ENCODE assay signal across 14 cellular contexts in the genomic region with DNA sequence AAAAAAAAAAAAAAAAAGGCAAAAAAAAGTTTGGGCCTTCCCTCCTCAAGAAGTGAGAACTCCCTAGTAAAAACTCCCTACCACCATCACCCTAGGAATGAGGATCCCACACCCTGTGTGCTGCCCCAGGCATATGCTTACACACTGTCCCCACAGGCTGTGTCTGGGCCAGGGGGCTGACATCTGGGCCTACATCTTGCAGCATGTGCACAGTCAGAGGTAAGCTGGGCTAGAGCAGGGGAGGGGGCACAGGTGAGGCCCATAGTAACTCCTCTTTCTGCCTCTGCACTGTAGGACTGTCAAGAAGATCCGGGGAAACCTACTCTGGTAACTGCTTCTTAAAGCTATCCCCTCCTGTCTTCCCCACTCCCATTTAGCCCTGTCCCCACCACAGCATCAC. TPM values are rescaled to one million over a fixed set of nuclear protein-coding genes. Genes with fewer than 3 reads are reported as not detected.
DNase-seq lines count a peak whose midpoint lies in the region; ATAC-seq, FAIRE-seq and TF ChIP-seq lines count a peak whose summit lies in the region.
"Had no signal": no experiment of that assay in that cellular context is flagged by ENCODE, and none has a peak within 500 bp of the region (broad histone marks: within the 10 kb centered on the region; RNA-seq: fewer than 3 reads in every experiment).

No MANE protein-coding gene starts in this region.

- POLR2A ChIA-PET in HepG2 (lab: Yijun Ruan, JAX) = interaction anchor here (1.4 kb wide), 1 partner anchor 15 kb away, joined by 4 read pairs; a partner anchor contains a TSS

- H3K9me3 ChIP-seq in HepG2 (ENCODE audit: low read length) = no peaks in the 10 kb centered on the region
- no peaks in the 10 kb centered on the region for H3K9me3 ChIP-seq in right lobe of liver
- H3K9me3 ChIP-seq in T-helper 17 cell (ENCODE audit: control insufficient read depth, low read length, poor library complexity, severe bottlenecking) = no peaks in the 10 kb centered on the region
- no peaks in the 10 kb centered on the region for H3K9me3 ChIP-seq in iPS-15b (ENCODE audit: control insufficient read depth, insufficient read depth, low read length)
- no peaks in the 10 kb centered on the region for H3K9me3 ChIP-seq in prostate gland
- H3K9me3 ChIP-seq: pancreas had no signal

- H3K79me2 ChIP-seq in HepG2 (ENCODE audit: insufficient read depth, low read length) = no peaks in the 10 kb centered on the region

- BruUV-seq in HepG2 (replicated peaks; lab: Mats Ljungman, UMichigan) = TSS peak; percentile 59

- H3K4me1 Mint-ChIP-seq in T-helper 17 cell = peaks cover 17% of the 10 kb centered on the region

- H3K4me2 ChIP-seq in HepG2 (ENCODE audit: low read depth, low read length) = peak overlapping the region; percentile 100

- no peaks in the 10 kb centered on the region; a peak in 1 of 5 replicates for H3K27me3 ChIP-seq in HepG2 (ENCODE audit: control insufficient read depth in 1 of 2, insufficient read depth in 2 of 2, low read length in 2 of 2)
- no peaks in the 10 kb centered on the region for H3K27me3 ChIP-seq in right lobe of liver
- peaks cover 5% of the 10 kb centered on the region for H3K27me3 ChIP-seq in iPS-15b (ENCODE audit: control insufficient read depth, insufficient read depth, low read length)
- no peaks in the 10 kb centered on the region for H3K27me3 ChIP-seq in prostate gland (replicated peaks; ENCODE audit: insufficient read depth)
- H3K27me3 ChIP-seq: pancreas had no signal

- H3K9ac ChIP-seq in HepG2 (ENCODE audit: insufficient read depth, low read depth, low read length) = no peak overlapping the region
- H3K9ac ChIP-seq in iPS-15b (ENCODE audit: low read depth, low read length) = no peak overlapping the region

- no peak for ATAC-seq in HepG2
- no peak for ATAC-seq in right lobe of liver
- ATAC-seq in T-helper 17 cell = no peak
- no peak for ATAC-seq in HG03571 (IDR thresholded peaks at IDR 0.05; ENCODE audit: unreplicated experiment)

- peaks cover 2% of the 10 kb centered on the region for H3K36me3 Mint-ChIP-seq in T-helper 17 cell (ENCODE audit: low read depth)

- H3K27me3 Mint-ChIP-seq in T-helper 17 cell = no peaks in the 10 kb centered on the region

- H3K27ac ChIP-seq in HepG2 (ENCODE audit: extremely low read length, insufficient read depth, low read length) = no peak overlapping the region
- no peak overlapping the region for H3K27ac ChIP-seq in right lobe of liver
- H3K27ac ChIP-seq in prostate gland = no peak overlapping the region

- no peak for TF ChIP-seq CTCF in HepG2 (CRISPR knock-in tag; IDR thresholded peaks at IDR 0.05)
- TF ChIP-seq CTCF in right lobe of liver (IDR thresholded peaks at IDR 0.05) = no peak
- TF ChIP-seq CTCF in prostate gland (IDR thresholded peaks at IDR 0.05) = no peak

- 100% methylated on average over 1 of the region's 1 CpG for WGBS in HepG2 (ENCODE audit: low lambda C conversion rate)
- 100% methylated on average over 1 of the region's 1 CpG for WGBS in right lobe of liver (ENCODE audit: insufficient coverage, low coverage, low lambda C conversion rate, missing lambda C conversion rate)
- WGBS in prostate gland = 87% methylated on average over 1 of the region's 1 CpG

- TF ChIP-seq RAD21 in HepG2 (CRISPR knock-in tag; IDR thresholded peaks at IDR 0.05) = no peak

- no peak for TF ChIP-seq EP300 in HepG2 (IDR thresholded peaks at IDR 0.05; ENCODE audit: low read depth in 2 of 2, low read length in 2 of 2)
- TF ChIP-seq EP300 in HepG2 (CRISPR knock-in tag; IDR thresholded peaks at IDR 0.05; ENCODE audit: borderline replicate concordance) = no peak

- no peak overlapping the region for H3K4me3 ChIP-seq in HepG2 (replicated peaks in 1 of 3; ENCODE audit: insufficient read depth in 1 of 3, low read depth in 2 of 3, low read length in 3 of 3)
- H3K4me3 ChIP-seq in right lobe of liver = no peak overlapping the region
- H3K4me3 ChIP-seq in iPS-15b (ENCODE audit: low read depth, low read length) = peak overlapping the region; percentile 92
- no peak overlapping the region for H3K4me3 ChIP-seq in prostate gland

- in situ Hi-C loops in HepG2 (cut with HindIII; ENCODE audit: extremely low pct_ligation_motif_present, low pct_unique_long_range_greater_than_20kb) = no loop called here

- H3K4me3 Mint-ChIP-seq in T-helper 17 cell = peak overlapping the region; percentile 85

- FAIRE-seq in HepG2 (lab: Jason Lieb, UNC) = no peak
- FAIRE-seq: pancreas had no signal

- H3K4me1 ChIP-seq in HepG2 (ENCODE audit: insufficient read depth, low read length) = peaks cover 24% of the 10 kb centered on the region
- H3K4me1 ChIP-seq in right lobe of liver = peaks cover 0 to 5% (median 2%) of the 10 kb centered on the region in 4 donors
- no peaks in the 10 kb centered on the region for H3K4me1 ChIP-seq in iPS-15b (ENCODE audit: control insufficient read depth, insufficient read depth, low read length)
- no peaks in the 10 kb centered on the region for H3K4me1 ChIP-seq in prostate gland (replicated peaks)

- CTCF ChIA-PET in HepG2 (lab: Yijun Ruan, JAX; ENCODE audit: low intra/inter-chr PET ratio, low total read pairs) = no interaction called here

- peak overlapping the region; percentile 85 for H3K27ac Mint-ChIP-seq in T-helper 17 cell

- intact Hi-C loops in HepG2 (cut with micrococcal nuclease; ENCODE audit: unreplicated experiment) = loop anchor here (10.0 kb wide), 1 partner anchor 59 kb away; no protein-coding TSS in a partner anchor
- intact Hi-C loops in right lobe of liver (cut with DNase I) = no loop called here
- intact Hi-C loops in prostate gland (cut with DNase I) = no loop called here

- no peak for DNase-seq in HepG2 (ENCODE audit: low spot score)
- DNase-seq in right lobe of liver = no peak
- DNase-seq in T-helper 17 cell = no peak
- no peak for DNase-seq in EL
- no peak for DNase-seq in prostate gland (ENCODE audit: low spot score)
- no peak for DNase-seq in stimulated activated CD4-positive, alpha-beta T cell treated with anti-CD3 and anti-CD28 coated beads, Interleukin-4, amount 100 ng/mL, for 4 hours
- DNase-seq: COR-L47, NCI-H1105 treated with DMSO at 0.1 percent for 48 hours, pancreas had no signal

- no peak overlapping the region for H2AFZ ChIP-seq in HepG2 (ENCODE audit: low read length)

- peaks cover 3 to 17% of the 10 kb centered on the region in 2 experiments; a peak in 3 of 5 replicates for H3K36me3 ChIP-seq in HepG2 (replicated peaks in 1 of 2; ENCODE audit: control insufficient read depth in 1 of 2, insufficient read depth in 2 of 2, low read length in 2 of 2)
- H3K36me3 ChIP-seq in right lobe of liver = no peaks in the 10 kb centered on the region
- H3K36me3 ChIP-seq in iPS-15b (ENCODE audit: control insufficient read depth, insufficient read depth, low read length) = peaks cover 15% of the 10 kb centered on the region
- H3K36me3 ChIP-seq in prostate gland = no peaks in the 10 kb centered on the region
- H3K36me3 ChIP-seq: pancreas had no signal

- H4K20me1 ChIP-seq in HepG2 (ENCODE audit: insufficient read depth, low read length) = no peaks in the 10 kb centered on the region

- TF ChIP-seq POLR2A in HepG2 (IDR thresholded peaks at IDR 0.05; ENCODE audit: insufficient read depth in 1 of 2, low read depth in 2 of 2, low read length in 2 of 2) = no peak
- TF ChIP-seq POLR2A in right lobe of liver (IDR thresholded peaks at IDR 0.05) = no peak
- TF ChIP-seq POLR2A in prostate gland (IDR thresholded peaks at IDR 0.05) = no peak

RNA-seq across cellular contexts. Expression of a gene that starts 1.0 kb away (rescaled TPM):
- 9.2 and 17.7 TPM in 2 replicates for total RNA-seq in HepG2 (2016; rRNA removed; fragmentation: Illumina TruSeq; extraction: Trizol)
- 1.0 and 1.2 TPM in 2 replicates for total RNA-seq in HepG2 (2016; cell fraction: cytosol; rRNA removed; fragmentation: Illumina TruSeq; extraction: Trizol; ENCODE audit: low read depth)
- total RNA-seq in HepG2 (2016; cell fraction: insoluble cytoplasmic fraction; rRNA removed; fragmentation: Illumina TruSeq; extraction: Trizol) = 8.0 and 19.2 TPM in 2 replicates
- 2.8 and 3.4 TPM in 2 replicates for total RNA-seq in HepG2 (2016; cell fraction: membrane; rRNA removed; fragmentation: Illumina TruSeq; extraction: Trizol)
- 21.5 and 24.6 TPM in 2 replicates for total RNA-seq in HepG2 (2016; cell fraction: nucleus; rRNA removed; fragmentation: Illumina TruSeq; extraction: Trizol)
- 10.3 and 11.1 TPM in 2 replicates for polyA plus RNA-seq in HepG2 (2011; rRNA removed)
- polyA plus RNA-seq in HepG2 (2011; cell fraction: cytosol; rRNA removed) = 2.0 and 4.0 TPM in 2 replicates
- polyA plus RNA-seq in HepG2 (2011; cell fraction: nucleus; rRNA removed) = 106 and 171 TPM in 2 replicates
- 8.5 and 13.3 TPM in 2 replicates for polyA plus RNA-seq in HepG2 (2012)
- 1.4 and 1.5 TPM in 2 replicates for polyA plus RNA-seq in HepG2 (2016; cell fraction: cytosol; fragmentation: Illumina TruSeq; extraction: Trizol; ENCODE audit: low read depth)
- polyA plus RNA-seq in HepG2 (2016; cell fraction: insoluble cytoplasmic fraction; fragmentation: Illumina TruSeq; extraction: Trizol; ENCODE audit: low read depth) = 10.5 and 11.3 TPM in 2 replicates
- polyA plus RNA-seq in HepG2 (2016; cell fraction: membrane; fragmentation: Illumina TruSeq; extraction: Trizol; ENCODE audit: low read depth) = 3.2 and 3.7 TPM in 2 replicates
- 82.3 and 83.1 TPM in 2 replicates for polyA plus RNA-seq in HepG2 (2016; cell fraction: nucleus; fragmentation: Illumina TruSeq; extraction: Trizol; ENCODE audit: insufficient read depth, low read depth)
- 4.9 and 17.6 TPM in 2 replicates for polyA minus RNA-seq in HepG2 (2011; rRNA and poly(A)+ RNA removed; ENCODE audit: low replicate concordance)
- 2.4 and 3.0 TPM in 2 replicates for polyA minus RNA-seq in HepG2 (2011; cell fraction: cytosol; rRNA and poly(A)+ RNA removed)
- polyA minus RNA-seq in HepG2 (2011; cell fraction: nucleus; rRNA and poly(A)+ RNA removed) = 11.8 and 13.6 TPM in 2 replicates
- total RNA-seq in right lobe of liver = 1 to 10 TPM; 3.7 to 6.1 (median 4.4) TPM
- 10 to 100 TPM; 24.0 to 27.0 TPM for total RNA-seq in T-helper 17 cell
- 10 to 100 TPM; 10.0 to 17.5 TPM for total RNA-seq in prostate gland

RNA-seq across cellular contexts. Expression of a gene that starts 15.3 kb away (rescaled TPM):
- total RNA-seq in HepG2 (2016; rRNA removed; fragmentation: Illumina TruSeq; extraction: Trizol) (49.7 and 55.3 TPM in 2 replicates), right lobe of liver (10 to 100 TPM; 27.8 to 46.5 (median 31.0) TPM), T-helper 17 cell (10 to 100 TPM; 39.6 to 40.8 TPM), prostate gland (100 to 1,000 TPM in 1 of 2 donors, 10 to 100 TPM in 1; 81.4 to 114 TPM)
- total RNA-seq in HepG2 (2016; cell fraction: cytosol; rRNA removed; fragmentation: Illumina TruSeq; extraction: Trizol; ENCODE audit: low read depth) = 6.0 and 6.9 TPM in 2 replicates
- total RNA-seq in HepG2 (2016; cell fraction: insoluble cytoplasmic fraction; rRNA removed; fragmentation: Illumina TruSeq; extraction: Trizol) = 47.3 and 54.7 TPM in 2 replicates
- total RNA-seq in HepG2 (2016; cell fraction: membrane; rRNA removed; fragmentation: Illumina TruSeq; extraction: Trizol) = 14.0 and 14.6 TPM in 2 replicates
- 19.2 and 23.6 TPM in 2 replicates for total RNA-seq in HepG2 (2016; cell fraction: nucleus; rRNA removed; fragmentation: Illumina TruSeq; extraction: Trizol)
- 27.2 and 30.6 TPM in 2 replicates for polyA plus RNA-seq in HepG2 (2011; rRNA removed)
- polyA plus RNA-seq in HepG2 (2011; cell fraction: cytosol; rRNA removed) = 31.2 and 46.3 TPM in 2 replicates
- polyA plus RNA-seq in HepG2 (2011; cell fraction: nucleus; rRNA removed) = 22.3 and 22.9 TPM in 2 replicates
- polyA plus RNA-seq in HepG2 (2012) = 29.6 and 31.8 TPM in 2 replicates
- 8.2 TPM in 2 replicates for polyA plus RNA-seq in HepG2 (2016; cell fraction: cytosol; fragmentation: Illumina TruSeq; extraction: Trizol; ENCODE audit: low read depth)
- 57.8 and 72.2 TPM in 2 replicates for polyA plus RNA-seq in HepG2 (2016; cell fraction: insoluble cytoplasmic fraction; fragmentation: Illumina TruSeq; extraction: Trizol; ENCODE audit: low read depth)
- 10.1 and 13.3 TPM in 2 replicates for polyA plus RNA-seq in HepG2 (2016; cell fraction: membrane; fragmentation: Illumina TruSeq; extraction: Trizol; ENCODE audit: low read depth)
- polyA plus RNA-seq in HepG2 (2016; cell fraction: nucleus; fragmentation: Illumina TruSeq; extraction: Trizol; ENCODE audit: insufficient read depth, low read depth) = 40.6 and 42.2 TPM in 2 replicates
- polyA minus RNA-seq in HepG2 (2011; rRNA and poly(A)+ RNA removed; ENCODE audit: low replicate concordance) = 29.9 and 44.8 TPM in 2 replicates
- 18.9 and 20.0 TPM in 2 replicates for polyA minus RNA-seq in HepG2 (2011; cell fraction: cytosol; rRNA and poly(A)+ RNA removed)
- 4.8 and 6.1 TPM in 2 replicates for polyA minus RNA-seq in HepG2 (2011; cell fraction: nucleus; rRNA and poly(A)+ RNA removed)

RNA-seq across cellular contexts. Expression of a gene that starts 27.6 kb away (rescaled TPM):
- total RNA-seq in HepG2 (2016; rRNA removed; fragmentation: Illumina TruSeq; extraction: Trizol) (not detected in 2 replicates), right lobe of liver (not detected), T-helper 17 cell (not detected), prostate gland (not detected)
- not detected in 2 replicates for total RNA-seq in HepG2 (2016; cell fraction: cytosol; rRNA removed; fragmentation: Illumina TruSeq; extraction: Trizol; ENCODE audit: low read depth)
- not detected in 2 replicates for total RNA-seq in HepG2 (2016; cell fraction: insoluble cytoplasmic fraction; rRNA removed; fragmentation: Illumina TruSeq; extraction: Trizol)
- total RNA-seq in HepG2 (2016; cell fraction: membrane; rRNA removed; fragmentation: Illumina TruSeq; extraction: Trizol) = not detected in 2 replicates
- not detected in 2 replicates for total RNA-seq in HepG2 (2016; cell fraction: nucleus; rRNA removed; fragmentation: Illumina TruSeq; extraction: Trizol)
- polyA plus RNA-seq in HepG2 (2011; rRNA removed) = not detected in 2 replicates
- polyA plus RNA-seq in HepG2 (2011; cell fraction: cytosol; rRNA removed) = not detected in 2 replicates
- polyA plus RNA-seq in HepG2 (2011; cell fraction: nucleus; rRNA removed) = not detected in 2 replicates
- not detected in 2 replicates for polyA plus RNA-seq in HepG2 (2012)
- polyA plus RNA-seq in HepG2 (2016; cell fraction: cytosol; fragmentation: Illumina TruSeq; extraction: Trizol; ENCODE audit: low read depth) = not detected in 2 replicates
- polyA plus RNA-seq in HepG2 (2016; cell fraction: insoluble cytoplasmic fraction; fragmentation: Illumina TruSeq; extraction: Trizol; ENCODE audit: low read depth) = not detected in 2 replicates
- not detected in 2 replicates for polyA plus RNA-seq in HepG2 (2016; cell fraction: membrane; fragmentation: Illumina TruSeq; extraction: Trizol; ENCODE audit: low read depth)
- polyA plus RNA-seq in HepG2 (2016; cell fraction: nucleus; fragmentation: Illumina TruSeq; extraction: Trizol; ENCODE audit: insufficient read depth, low read depth) = not detected in 2 replicates
- polyA minus RNA-seq in HepG2 (2011; rRNA and poly(A)+ RNA removed; ENCODE audit: low replicate concordance) = not detected in 2 replicates
- not detected in 2 replicates for polyA minus RNA-seq in HepG2 (2011; cell fraction: cytosol; rRNA and poly(A)+ RNA removed)
- polyA minus RNA-seq in HepG2 (2011; cell fraction: nucleus; rRNA and poly(A)+ RNA removed) = not detected in 2 replicates
- total RNA-seq: cardiac septum, kidney epithelial cell, pancreas, subcutaneous adipose tissue had no signal
- polyA plus RNA-seq: pancreas had no signal

RNA-seq across cellular contexts. Expression of a gene that starts 28.0 kb away (rescaled TPM):
- 0.20 and 0.46 TPM in 2 replicates for total RNA-seq in HepG2 (2016; rRNA removed; fragmentation: Illumina TruSeq; extraction: Trizol)
- total RNA-seq in HepG2 (2016; cell fraction: cytosol; rRNA removed; fragmentation: Illumina TruSeq; extraction: Trizol; ENCODE audit: low read depth) = 0.40 and 0.71 TPM in 2 replicates
- 0.52 and 0.63 TPM in 2 replicates for total RNA-seq in HepG2 (2016; cell fraction: insoluble cytoplasmic fraction; rRNA removed; fragmentation: Illumina TruSeq; extraction: Trizol)
- total RNA-seq in HepG2 (2016; cell fraction: membrane; rRNA removed; fragmentation: Illumina TruSeq; extraction: Trizol) = 0.43 and 1.0 TPM in 2 replicates
- 0.60 TPM in 1 of 2 replicates, not detected in the other for total RNA-seq in HepG2 (2016; cell fraction: nucleus; rRNA removed; fragmentation: Illumina TruSeq; extraction: Trizol)
- polyA plus RNA-seq in HepG2 (2011; rRNA removed) = 0.07 and 0.18 TPM in 2 replicates
- 0.19 and 0.35 TPM in 2 replicates for polyA plus RNA-seq in HepG2 (2011; cell fraction: cytosol; rRNA removed)
- not detected in 2 replicates for polyA plus RNA-seq in HepG2 (2011; cell fraction: nucleus; rRNA removed)
- polyA plus RNA-seq in HepG2 (2012) = 0.21 TPM in 1 of 2 replicates, not detected in the other
- 2.2 and 2.4 TPM in 2 replicates for polyA plus RNA-seq in HepG2 (2016; cell fraction: cytosol; fragmentation: Illumina TruSeq; extraction: Trizol; ENCODE audit: low read depth)
- 0.93 and 1.0 TPM in 2 replicates for polyA plus RNA-seq in HepG2 (2016; cell fraction: insoluble cytoplasmic fraction; fragmentation: Illumina TruSeq; extraction: Trizol; ENCODE audit: low read depth)
- 1.2 and 1.8 TPM in 2 replicates for polyA plus RNA-seq in HepG2 (2016; cell fraction: membrane; fragmentation: Illumina TruSeq; extraction: Trizol; ENCODE audit: low read depth)
- polyA plus RNA-seq in HepG2 (2016; cell fraction: nucleus; fragmentation: Illumina TruSeq; extraction: Trizol; ENCODE audit: insufficient read depth, low read depth) = 1.2 TPM in 1 of 2 replicates, not detected in the other
- polyA minus RNA-seq in HepG2 (2011; rRNA and poly(A)+ RNA removed; ENCODE audit: low replicate concordance) = 0.18 TPM in 1 of 2 replicates, not detected in the other
- not detected in 2 replicates for polyA minus RNA-seq in HepG2 (2011; cell fraction: cytosol; rRNA and poly(A)+ RNA removed)
- polyA minus RNA-seq in HepG2 (2011; cell fraction: nucleus; rRNA and poly(A)+ RNA removed) = not detected in 2 replicates
- 1 to 10 TPM in 1 of 6 experiments, under 1 TPM in 3, not detected in 2; 0.38 to 1.2 (median 0.57) TPM for total RNA-seq in right lobe of liver
- total RNA-seq in T-helper 17 cell = under 1 TPM; 0.50 to 0.52 TPM
- total RNA-seq in prostate gland = 1 to 10 TPM; 1.2 to 6.6 TPM
- total RNA-seq: kidney epithelial cell had no signal

RNA-seq across cellular contexts. Expression of a gene that starts 34.5 kb away (rescaled TPM):
- 487 and 598 TPM in 2 replicates for total RNA-seq in HepG2 (2016; rRNA removed; fragmentation: Illumina TruSeq; extraction: Trizol)
- 218 and 283 TPM in 2 replicates for total RNA-seq in HepG2 (2016; cell fraction: cytosol; rRNA removed; fragmentation: Illumina TruSeq; extraction: Trizol; ENCODE audit: low read depth)
- 483 and 617 TPM in 2 replicates for total RNA-seq in HepG2 (2016; cell fraction: insoluble cytoplasmic fraction; rRNA removed; fragmentation: Illumina TruSeq; extraction: Trizol)
- 247 and 299 TPM in 2 replicates for total RNA-seq in HepG2 (2016; cell fraction: membrane; rRNA removed; fragmentation: Illumina TruSeq; extraction: Trizol)
- total RNA-seq in HepG2 (2016; cell fraction: nucleus; rRNA removed; fragmentation: Illumina TruSeq; extraction: Trizol) = 178 and 186 TPM in 2 replicates
- 469 and 481 TPM in 2 replicates for polyA plus RNA-seq in HepG2 (2011; rRNA removed)
- polyA plus RNA-seq in HepG2 (2011; cell fraction: cytosol; rRNA removed) = 584 and 686 TPM in 2 replicates
- 208 and 220 TPM in 2 replicates for polyA plus RNA-seq in HepG2 (2011; cell fraction: nucleus; rRNA removed)
- 383 and 386 TPM in 2 replicates for polyA plus RNA-seq in HepG2 (2012)
- polyA plus RNA-seq in HepG2 (2016; cell fraction: cytosol; fragmentation: Illumina TruSeq; extraction: Trizol; ENCODE audit: low read depth) = 249 and 303 TPM in 2 replicates
- polyA plus RNA-seq in HepG2 (2016; cell fraction: insoluble cytoplasmic fraction; fragmentation: Illumina TruSeq; extraction: Trizol; ENCODE audit: low read depth) = 687 and 740 TPM in 2 replicates
- polyA plus RNA-seq in HepG2 (2016; cell fraction: membrane; fragmentation: Illumina TruSeq; extraction: Trizol; ENCODE audit: low read depth) = 255 and 294 TPM in 2 replicates
- 319 and 339 TPM in 2 replicates for polyA plus RNA-seq in HepG2 (2016; cell fraction: nucleus; fragmentation: Illumina TruSeq; extraction: Trizol; ENCODE audit: insufficient read depth, low read depth)
- 521 and 803 TPM in 2 replicates for polyA minus RNA-seq in HepG2 (2011; rRNA and poly(A)+ RNA removed; ENCODE audit: low replicate concordance)
- polyA minus RNA-seq in HepG2 (2011; cell fraction: cytosol; rRNA and poly(A)+ RNA removed) = 131 and 134 TPM in 2 replicates
- polyA minus RNA-seq in HepG2 (2011; cell fraction: nucleus; rRNA and poly(A)+ RNA removed) = 44.8 and 54.5 TPM in 2 replicates
- total RNA-seq in right lobe of liver = 100 to 1,000 TPM; 189 to 697 (median 228) TPM
- total RNA-seq in T-helper 17 cell = 100 to 1,000 TPM; 194 to 206 TPM
- 100 to 1,000 TPM; 334 to 665 TPM for total RNA-seq in prostate gland
